ENCODE assay signal across 1 cellular context in the genomic region with DNA sequence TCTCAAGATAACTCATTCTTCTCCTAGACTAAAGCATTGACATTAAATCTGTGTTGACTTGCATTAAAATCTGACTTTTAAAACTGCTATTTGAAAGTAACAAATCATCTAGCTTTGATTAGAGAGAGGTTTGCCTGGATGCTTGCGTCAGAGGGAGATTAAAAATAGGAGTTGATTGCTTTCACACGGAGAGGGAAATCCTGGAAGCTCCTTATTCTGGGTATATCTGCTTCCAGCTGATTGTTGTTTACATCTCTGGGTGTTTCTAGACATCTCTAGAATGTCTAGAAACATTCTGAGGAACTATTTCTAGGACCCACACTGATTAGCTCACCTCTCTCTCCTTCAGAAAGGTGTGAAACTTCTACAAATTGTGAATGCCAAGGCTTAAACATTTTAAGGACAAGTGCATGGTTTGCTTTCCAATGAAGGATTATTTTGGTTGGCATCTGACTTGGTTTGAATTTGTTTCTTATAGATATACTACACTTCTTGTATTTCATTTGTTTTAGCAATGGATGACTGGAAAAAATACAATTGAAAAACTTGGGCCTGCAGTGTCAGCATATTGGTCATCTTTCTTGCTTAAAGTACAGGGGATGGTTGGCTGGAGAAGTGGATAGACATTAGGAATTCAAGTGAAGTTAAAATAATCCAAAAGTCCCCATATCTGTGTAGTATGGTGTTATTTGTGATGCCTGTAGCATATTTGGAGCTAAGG.
TF ChIP-seq lines count a peak whose summit lies in the region.

No MANE protein-coding gene starts in this region.

TF ChIP-seq in endothelial cell of umbilical vein, 7 proteins besides CTCF, POLR2A, EP300 and RAD21 (continued from another document):
- TF ChIP-seq MYC (IDR thresholded peaks at IDR 0.05; ENCODE audit: low read depth, low read length), result no peak
- TF ChIP-seq GATA2 (IDR thresholded peaks at IDR 0.05; ENCODE audit: insufficient read depth, insufficient read length, low read depth, low read length), result no peak
